In the genomic region with DNA sequence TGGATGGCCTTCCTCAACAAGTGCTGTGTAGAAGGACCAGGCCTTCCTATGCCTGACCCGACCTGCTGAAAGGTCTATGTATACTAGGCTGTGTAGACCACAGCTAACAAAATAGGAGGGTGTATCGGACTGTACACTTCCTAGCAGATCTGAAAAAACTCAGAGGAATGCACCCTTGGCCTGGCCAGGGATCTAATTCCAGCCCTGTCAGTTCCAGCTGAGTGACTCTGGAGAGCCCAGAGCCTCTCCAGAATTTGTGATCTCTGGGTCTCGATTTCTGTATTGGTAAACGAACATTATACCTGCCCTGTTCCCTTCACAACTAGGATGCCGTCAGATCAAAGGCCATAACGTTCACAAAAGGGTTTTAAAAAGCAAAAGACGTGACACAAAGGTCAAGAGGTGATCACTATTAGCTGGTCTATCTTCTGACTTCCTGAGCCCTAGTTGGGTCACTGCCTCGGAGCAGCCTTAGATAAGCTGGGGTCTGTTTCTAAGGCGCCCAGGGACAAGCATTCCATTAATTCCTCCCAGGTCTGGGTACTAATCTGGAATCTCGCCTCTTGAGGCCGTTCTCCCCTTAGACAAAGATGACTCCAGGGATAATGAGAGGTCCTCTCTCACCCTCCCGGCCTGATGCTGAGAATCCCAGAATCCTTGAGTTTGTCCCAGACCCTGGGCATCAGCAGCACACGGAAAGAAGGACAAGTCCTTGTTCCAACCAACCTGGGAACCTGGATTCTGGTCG, we compare ENCODE assay signal across 29 cellular contexts. TPM values are rescaled to one million over a fixed set of nuclear protein-coding genes. Genes with fewer than 3 reads are reported as not detected.
DNase-seq lines count a peak whose midpoint lies in the region; ATAC-seq, FAIRE-seq and TF ChIP-seq lines count a peak whose summit lies in the region.
"Had no signal": no experiment of that assay in that cellular context is flagged by ENCODE, and none has a peak within 500 bp of the region (broad histone marks: within the 10 kb centered on the region; RNA-seq: fewer than 3 reads in every experiment).

No MANE protein-coding gene starts in this region.

- H3K4me3 Mint-ChIP-seq in activated naive CD4-positive, alpha-beta T cell treated with anti-CD3 and anti-CD28 coated beads for 36 hours: no peak overlapping the region
- no peak overlapping the region for H3K4me3 Mint-ChIP-seq in activated naive CD4-positive, alpha-beta T cell treated with anti-CD3 and anti-CD28 coated beads, Interleukin-2, amount 10 ng/mL, durations not matched to agents 7 days and 5 days
- H3K4me3 Mint-ChIP-seq in T-helper 17 cell: no peak overlapping the region
- H3K4me3 Mint-ChIP-seq: T-cell had no signal

- CTCF ChIA-PET in activated naive CD4-positive, alpha-beta T cell treated with anti-CD3 and anti-CD28 coated beads for 36 hours (lab: Charles Lee): interaction anchor here (0.6 kb wide), 1 partner anchor 16 kb away, joined by 4 read pairs; no protein-coding TSS in a partner anchor
- CTCF ChIA-PET in activated naive CD4-positive, alpha-beta T cell treated with anti-CD3 and anti-CD28 coated beads, Interleukin-2, amount 10 ng/mL, durations not matched to agents 7 days and 5 days (lab: Charles Lee): interaction anchor here (1.3 kb wide), 1 partner anchor 7 kb away, joined by 3 read pairs; no protein-coding TSS in a partner anchor

- peaks cover 3% of the 10 kb centered on the region for H3K9me1 ChIP-seq in keratinocyte (ENCODE audit: control insufficient read depth, extremely low read depth, insufficient read depth, low read length)

- no peak for TF ChIP-seq POLR2A in testis (IDR thresholded peaks at IDR 0.05)
- TF ChIP-seq POLR2A in right lobe of liver (IDR thresholded peaks at IDR 0.05): no peak

- no peaks in the 10 kb centered on the region for H3K9me3 Mint-ChIP-seq in activated naive CD4-positive, alpha-beta T cell treated with anti-CD3 and anti-CD28 coated beads for 36 hours
- H3K9me3 Mint-ChIP-seq in activated naive CD4-positive, alpha-beta T cell treated with anti-CD3 and anti-CD28 coated beads, Interleukin-2, amount 10 ng/mL, durations not matched to agents 7 days and 5 days: no peaks in the 10 kb centered on the region
- H3K9me3 Mint-ChIP-seq: T-cell had no signal

- TF ChIP-seq CTCF in keratinocyte (optimal IDR thresholded peaks at IDR 0.05 in 1 of 3, IDR thresholded peaks at IDR 0.05 in 1 of 3, conservative IDR thresholded peaks at IDR 0.05 in 1 of 3; ENCODE audit: extremely low read depth in 1 of 3, insufficient read depth in 2 of 3, low read length in 3 of 3) (no peak), testis (IDR thresholded peaks at IDR 0.05) (no peak), right lobe of liver (IDR thresholded peaks at IDR 0.05) (no peak)

- H3K27me3 Mint-ChIP-seq in activated naive CD4-positive, alpha-beta T cell treated with anti-CD3 and anti-CD28 coated beads for 36 hours (ENCODE audit: low read depth): no peaks in the 10 kb centered on the region
- H3K27me3 Mint-ChIP-seq in activated naive CD4-positive, alpha-beta T cell treated with anti-CD3 and anti-CD28 coated beads, Interleukin-2, amount 10 ng/mL, durations not matched to agents 7 days and 5 days: no peaks in the 10 kb centered on the region
- no peaks in the 10 kb centered on the region for H3K27me3 Mint-ChIP-seq in T-helper 17 cell
- H3K27me3 Mint-ChIP-seq: T-cell had no signal

- H3K4me3 ChIP-seq in keratinocyte (ENCODE audit: control insufficient read depth in 2 of 3, extremely low read depth in 1 of 3, insufficient read depth in 2 of 3, low read depth in 1 of 3, low read length in 3 of 3): no peak overlapping the region
- H3K4me3 ChIP-seq in testis: no peak overlapping the region
- no peak overlapping the region for H3K4me3 ChIP-seq in right lobe of liver
- H3K4me3 ChIP-seq: body of pancreas, esophagus muscularis mucosa, gastrocnemius medialis, PC-9, spleen, stomach, upper lobe of right lung had no signal

- H3K27me3 ChIP-seq in keratinocyte (ENCODE audit: control insufficient read depth, extremely low read depth, insufficient read depth, low read length): no peaks in the 10 kb centered on the region
- no peaks in the 10 kb centered on the region for H3K27me3 ChIP-seq in testis
- H3K27me3 ChIP-seq in right lobe of liver: no peaks in the 10 kb centered on the region
- H3K27me3 ChIP-seq: body of pancreas, esophagus muscularis mucosa, gastrocnemius medialis, spleen, stomach, upper lobe of right lung had no signal

- H2AFZ ChIP-seq in keratinocyte (ENCODE audit: control insufficient read depth, low read length): no peak overlapping the region
- H2AFZ ChIP-seq: PC-9 had no signal

- peaks cover 35% of the 10 kb centered on the region for H3K4me1 ChIP-seq in keratinocyte (ENCODE audit: control insufficient read depth, extremely low read depth, insufficient read depth, low read length)
- H3K4me1 ChIP-seq in testis: peaks cover 9% of the 10 kb centered on the region
- no peaks in the 10 kb centered on the region for H3K4me1 ChIP-seq in right lobe of liver
- H3K4me1 ChIP-seq: spleen had no signal

- peaks cover 52 to 68% of the 10 kb centered on the region in 2 experiments for H3K36me3 ChIP-seq in keratinocyte (ENCODE audit: control insufficient read depth in 2 of 2, extremely low read depth in 1 of 2, insufficient read depth in 2 of 2, low read length in 2 of 2)
- no peaks in the 10 kb centered on the region for H3K36me3 ChIP-seq in testis (ENCODE audit: low read depth, missing control alignments)
- H3K36me3 ChIP-seq in right lobe of liver: peaks cover 4 to 98% (median 61%) of the 10 kb centered on the region in 4 donors

- H3K9ac ChIP-seq in keratinocyte (ENCODE audit: control insufficient read depth, extremely low read depth, insufficient read depth, low read length): no peak overlapping the region

- intact Hi-C loops in activated naive CD4-positive, alpha-beta T cell treated with anti-CD3 and anti-CD28 coated beads for 36 hours (cut with micrococcal nuclease): no loop called here
- intact Hi-C loops in testis (cut with DNase I; ENCODE audit: low total_unique reads): no loop called here
- intact Hi-C loops in right lobe of liver (cut with DNase I): loop anchor here (10.0 kb wide), 1 partner anchor 77 kb away; no protein-coding TSS in a partner anchor

- no peaks in the 10 kb centered on the region for H4K20me1 ChIP-seq in keratinocyte (ENCODE audit: control insufficient read depth, extremely low read depth, insufficient read depth, low read length)

- H3K4me1 Mint-ChIP-seq in activated naive CD4-positive, alpha-beta T cell treated with anti-CD3 and anti-CD28 coated beads for 36 hours (ENCODE audit: low read depth): no peaks in the 10 kb centered on the region
- no peaks in the 10 kb centered on the region for H3K4me1 Mint-ChIP-seq in activated naive CD4-positive, alpha-beta T cell treated with anti-CD3 and anti-CD28 coated beads, Interleukin-2, amount 10 ng/mL, durations not matched to agents 7 days and 5 days
- peaks cover 3% of the 10 kb centered on the region for H3K4me1 Mint-ChIP-seq in T-helper 17 cell
- H3K4me1 Mint-ChIP-seq: T-cell had no signal

- peaks cover 28% of the 10 kb centered on the region for H3K36me3 Mint-ChIP-seq in activated naive CD4-positive, alpha-beta T cell treated with anti-CD3 and anti-CD28 coated beads for 36 hours (ENCODE audit: low read depth)
- H3K36me3 Mint-ChIP-seq in activated naive CD4-positive, alpha-beta T cell treated with anti-CD3 and anti-CD28 coated beads, Interleukin-2, amount 10 ng/mL, durations not matched to agents 7 days and 5 days: peaks cover 76% of the 10 kb centered on the region
- peaks cover 6% of the 10 kb centered on the region for H3K36me3 Mint-ChIP-seq in T-helper 17 cell (ENCODE audit: low read depth)

- no peak for ATAC-seq in T-helper 17 cell
- ATAC-seq in right lobe of liver: no peak
- ATAC-seq: body of pancreas, gastrocnemius medialis, T-cell, upper lobe of right lung had no signal

- FAIRE-seq in keratinocyte (lab: Jason Lieb, UNC): peak; percentile 9
- FAIRE-seq: D721Med, islet of Langerhans had no signal

- no peaks in the 10 kb centered on the region for H3K9me3 ChIP-seq in T-helper 17 cell (ENCODE audit: control insufficient read depth, low read length, poor library complexity, severe bottlenecking)
- H3K9me3 ChIP-seq in keratinocyte (ENCODE audit: control insufficient read depth, low read depth, low read length): no peaks in the 10 kb centered on the region
- H3K9me3 ChIP-seq in testis: no peaks in the 10 kb centered on the region
- no peaks in the 10 kb centered on the region for H3K9me3 ChIP-seq in right lobe of liver
- H3K9me3 ChIP-seq: body of pancreas, esophagus muscularis mucosa, gastrocnemius medialis, spleen, stomach, upper lobe of right lung had no signal

- H3K27ac Mint-ChIP-seq in activated naive CD4-positive, alpha-beta T cell treated with anti-CD3 and anti-CD28 coated beads for 36 hours: peak overlapping the region; percentile 76
- H3K27ac Mint-ChIP-seq in activated naive CD4-positive, alpha-beta T cell treated with anti-CD3 and anti-CD28 coated beads, Interleukin-2, amount 10 ng/mL, durations not matched to agents 7 days and 5 days: no peak overlapping the region
- peak overlapping the region; percentile 14 for H3K27ac Mint-ChIP-seq in T-helper 17 cell

- H3K27ac ChIP-seq in keratinocyte (ENCODE audit: control insufficient read depth, insufficient read depth, low read length) (no peak overlapping the region), testis (peak overlapping the region; percentile 6 to 68), right lobe of liver (no peak overlapping the region)
- H3K27ac ChIP-seq: body of pancreas, C4-2B, esophagus muscularis mucosa, PC-9, spleen, stomach, upper lobe of right lung had no signal

- 66 to 89% methylated on average over 9 to 14 of the region's 14 CpGs for WGBS in testis, 2 donors
- WGBS in right lobe of liver (ENCODE audit: insufficient coverage, low coverage, low lambda C conversion rate, missing lambda C conversion rate): 59% methylated on average over 4 of the region's 14 CpGs

- no peak overlapping the region for H3K4me2 ChIP-seq in keratinocyte (ENCODE audit: control insufficient read depth, extremely low read depth, insufficient read depth, low read depth, low read length)
- H3K4me2 ChIP-seq: PC-9 had no signal

- dilution Hi-C loops in keratinocyte (cut with MboI; ENCODE audit: extremely low pct_ligation_motif_present, low sequenced_read_pairs): no loop called here

- H3K79me2 ChIP-seq in keratinocyte (ENCODE audit: control insufficient read depth, insufficient read depth, low read length): no peaks in the 10 kb centered on the region

- no peak for DNase-seq in activated naive CD4-positive, alpha-beta T cell treated with anti-CD3 and anti-CD28 coated beads for 36 hours
- DNase-seq in activated naive CD4-positive, alpha-beta T cell treated with anti-CD3 and anti-CD28 coated beads, Interleukin-2, amount 10 ng/mL, durations not matched to agents 7 days and 5 days: no peak
- DNase-seq in T-helper 17 cell: no peak
- DNase-seq in keratinocyte (ENCODE audit: low read depth, low spot score): no peak
- DNase-seq in testis: no peak
- DNase-seq in right lobe of liver: no peak
- DNase-seq in 8988T: no peak
- no peak for DNase-seq in NCI-H1694 treated with DMSO at 0.1 percent for 48 hours (lab: John Stamatoyannopoulos, UW)
- DNase-seq: ACHN; activated naive CD4-positive, alpha-beta T cell treated with anti-CD3 and anti-CD28 coated beads, Interleukin-2, amount 50 U/mL, for 16 hours; body of pancreas; effector memory CD4-positive, alpha-beta T cell; EL; gastrocnemius medialis; Karpas-422; MV-4-11; NCI-H1694; occipital lobe; PC-9; stimulated activated CD4-positive, alpha-beta T cell treated with anti-CD3 and anti-CD28 coated beads, Interleukin-4, amount 100 ng/mL, for 24 hours; stomach; T-cell; upper lobe of right lung had no signal

RNA-seq across cellular contexts. Expression of gene MTCH1, which starts 13.9 kb away (rescaled TPM):
- 100 to 1,000 TPM in 1 of 2 experiments, 10 to 100 TPM in 1; 97.4 to 101 TPM for total RNA-seq in activated naive CD4-positive, alpha-beta T cell treated with anti-CD3 and anti-CD28 coated beads for 36 hours
- 100 to 1,000 TPM; 194 to 202 TPM for total RNA-seq in T-helper 17 cell
- 72.9 to 90.3 TPM (median 88.8 TPM) in 3 replicates for polyA plus RNA-seq in keratinocyte
- 23.7 TPM for polyA plus RNA-seq in keratinocyte (2011; ENCODE audit: low read depth)
- polyA plus RNA-seq in keratinocyte (2011; cell fraction: cytosol; rRNA removed): 88.9 and 119 TPM in 2 replicates
- polyA plus RNA-seq in keratinocyte (2011; cell fraction: nucleus; rRNA removed): 76.4 and 84.0 TPM in 2 replicates
- 123 and 127 TPM in 2 replicates for polyA plus RNA-seq in keratinocyte (2012; ENCODE audit: low replicate concordance)
- polyA minus RNA-seq in keratinocyte: 80.7 to 152 TPM (median 82.5 TPM) in 3 replicates
- polyA minus RNA-seq in keratinocyte (2011; cell fraction: cytosol; rRNA and poly(A)+ RNA removed): 74.4 TPM
- 29.5 and 33.4 TPM in 2 replicates for polyA minus RNA-seq in keratinocyte (2011; cell fraction: nucleus; rRNA and poly(A)+ RNA removed)
- total RNA-seq in testis: 100 to 1,000 TPM; 227 to 316 TPM
- 157 TPM for polyA plus RNA-seq in testis (ENCODE audit: insufficient read depth, low read depth, low replicate concordance)
- 10 to 100 TPM; 56.3 to 73.7 (median 63.3) TPM for total RNA-seq in right lobe of liver

RNA-seq across cellular contexts. Expression of gene PI16, which starts 17.6 kb away (rescaled TPM):
- total RNA-seq in activated naive CD4-positive, alpha-beta T cell treated with anti-CD3 and anti-CD28 coated beads for 36 hours: under 1 TPM; 0.24 to 0.27 TPM
- 10 to 100 TPM; 14.5 to 28.5 TPM for total RNA-seq in T-helper 17 cell
- polyA plus RNA-seq in keratinocyte: not detected in 3 replicates
- not detected for polyA plus RNA-seq in keratinocyte (2011; ENCODE audit: low read depth)
- polyA plus RNA-seq in keratinocyte (2011; cell fraction: cytosol; rRNA removed): not detected in 2 replicates
- polyA plus RNA-seq in keratinocyte (2011; cell fraction: nucleus; rRNA removed): not detected in 2 replicates
- not detected in 2 replicates for polyA plus RNA-seq in keratinocyte (2012; ENCODE audit: low replicate concordance)
- not detected in 3 replicates for polyA minus RNA-seq in keratinocyte
- not detected for polyA minus RNA-seq in keratinocyte (2011; cell fraction: cytosol; rRNA and poly(A)+ RNA removed)
- not detected in 2 replicates for polyA minus RNA-seq in keratinocyte (2011; cell fraction: nucleus; rRNA and poly(A)+ RNA removed)
- total RNA-seq in testis: 10 to 100 TPM in 1 of 2 donors, 1 to 10 TPM in 1; 9.8 to 24.7 TPM
- polyA plus RNA-seq in testis (ENCODE audit: insufficient read depth, low read depth, low replicate concordance): 79.3 TPM
- total RNA-seq in right lobe of liver: under 1 TPM in 2 of 6 experiments, not detected in 4; 0.11 to 0.42 TPM
- total RNA-seq: renal cortical epithelial cell had no signal

RNA-seq across cellular contexts. Expression of gene FGD2, which starts 33.4 kb away (rescaled TPM):
- total RNA-seq in activated naive CD4-positive, alpha-beta T cell treated with anti-CD3 and anti-CD28 coated beads for 36 hours: under 1 TPM; 0.25 to 0.48 TPM
- 10 to 100 TPM in 1 of 2 donors, 1 to 10 TPM in 1; 1.7 to 12.6 TPM for total RNA-seq in T-helper 17 cell
- polyA plus RNA-seq in keratinocyte: 0.03 to 0.13 TPM (median 0.08 TPM) in 3 replicates
- polyA plus RNA-seq in keratinocyte (2011; ENCODE audit: low read depth): 0.09 TPM
- 0.04 and 0.08 TPM in 2 replicates for polyA plus RNA-seq in keratinocyte (2011; cell fraction: cytosol; rRNA removed)
- polyA plus RNA-seq in keratinocyte (2011; cell fraction: nucleus; rRNA removed): 0.09 and 0.23 TPM in 2 replicates
- 0.66 TPM in 1 of 2 replicates, not detected in the other for polyA plus RNA-seq in keratinocyte (2012; ENCODE audit: low replicate concordance)
- 0.03 to 0.40 TPM (median 0.13 TPM) in 3 replicates for polyA minus RNA-seq in keratinocyte
- not detected for polyA minus RNA-seq in keratinocyte (2011; cell fraction: cytosol; rRNA and poly(A)+ RNA removed)
- polyA minus RNA-seq in keratinocyte (2011; cell fraction: nucleus; rRNA and poly(A)+ RNA removed): 0.16 and 0.32 TPM in 2 replicates
- 10 to 100 TPM in 1 of 2 donors, 1 to 10 TPM in 1; 7.0 to 16.0 TPM for total RNA-seq in testis
- 5.8 TPM for polyA plus RNA-seq in testis (ENCODE audit: insufficient read depth, low read depth, low replicate concordance)
- total RNA-seq in right lobe of liver: 10 to 100 TPM in 2 of 6 experiments, 1 to 10 TPM in 4; 6.6 to 15.6 (median 9.6) TPM

Comparison
In these comparisons a context has a peak if more than half of its experiments do, and no peak if none do; other contexts are left out.
1. H3K27ac ChIP-seq: peak in testis (2 of 2); none in keratinocyte (single experiment) and right lobe of liver (0 of 3).
2. RNA of gene PI16, which starts 17.6 kb away (total RNA-seq): 14.5 to 28.5 TPM in T-helper 17 cell and 9.8 to 24.7 TPM in testis; 0.24 to 0.27 TPM in activated naive CD4-positive, alpha-beta T cell treated with anti-CD3 and anti-CD28 coated beads for 36 hours and 0.11 to 0.42 TPM in right lobe of liver; every median in the first group is over 4 times any median in the second.
3. intact Hi-C loops: an anchor here in right lobe of liver (10.0 kb wide); none called in activated naive CD4-positive, alpha-beta T cell treated with anti-CD3 and anti-CD28 coated beads for 36 hours and testis.